ENCODE assay signal across 9 cellular contexts in genomic region chr3:128076783-128077624, GRCh38. TPM values are rescaled to one million over a fixed set of nuclear protein-coding genes. Genes with fewer than 3 reads are reported as not detected.
DNase-seq lines count a peak whose midpoint lies in the region.
"Had no signal": no experiment of that assay in that cellular context is flagged by ENCODE, and none has a peak within 500 bp of the region (broad histone marks: within the 10 kb centered on the region; RNA-seq: fewer than 3 reads in every experiment).

No MANE protein-coding gene starts in this region.

- H3K9ac ChIP-seq in ES-I3 (ENCODE audit: low read depth, low read length) = peak overlapping the region; percentile 71; the same call in 1 of the 2 replicates

- H3K4me1 ChIP-seq in ES-I3 (ENCODE audit: insufficient read depth, low read length) = peaks cover 5% of the 10 kb centered on the region; the same call in 1 of the 2 replicates
- peaks cover 13% of the 10 kb centered on the region for H3K4me1 ChIP-seq in ectodermal cell (ENCODE audit: control insufficient read depth, insufficient read depth, low read length)
- peaks cover 14% of the 10 kb centered on the region for H3K4me1 ChIP-seq in mesodermal cell (ENCODE audit: control insufficient read depth, insufficient read depth, low read length, poor library complexity, severe bottlenecking)

- peak; percentile 38 for DNase-seq in T follicular helper cell (ENCODE audit: low read depth)
- no peak for DNase-seq in NCI-H2196 treated with DMSO at 0.1 percent for 48 hours (lab: John Stamatoyannopoulos, UW; ENCODE audit: unreplicated experiment)
- no peak for DNase-seq in NCI-H748 (lab: John Stamatoyannopoulos, UW; ENCODE audit: unreplicated experiment)
- DNase-seq in SW480 (ENCODE audit: low spot score) = no peak

- H3K36me3 ChIP-seq in ES-I3 (ENCODE audit: insufficient read depth, low read length) (peaks cover 4% of the 10 kb centered on the region; the same call in 1 of the 2 replicates), ectodermal cell (ENCODE audit: control insufficient read depth, insufficient read depth, low read length) (peaks cover 9% of the 10 kb centered on the region), mesodermal cell (ENCODE audit: control insufficient read depth, insufficient read depth, low read length) (peaks cover 48% of the 10 kb centered on the region)

- peak overlapping the region; percentile 21 for H3K4me3 ChIP-seq in ectodermal cell (ENCODE audit: insufficient read depth, low read depth, low read length)
- peak overlapping the region; percentile 11 for H3K4me3 ChIP-seq in mesodermal cell (ENCODE audit: extremely low read depth, insufficient read depth, low read length, poor library complexity, severe bottlenecking)

- H3K27ac ChIP-seq in ectodermal cell (ENCODE audit: insufficient read depth, low read depth, low read length, poor library complexity, severe bottlenecking) = no peak overlapping the region
- no peak overlapping the region for H3K27ac ChIP-seq in mesodermal cell (ENCODE audit: low read depth, low read length, severe bottlenecking)
- peak overlapping the region; percentile 65 for H3K27ac ChIP-seq in temporal lobe (ENCODE audit: low read depth, low read length)

- WGBS in ectodermal cell, 2 experiments = 4% methylated on average over 72 of the region's 72 CpGs
- 8 to 9% methylated on average over 45 to 59 of the region's 72 CpGs for WGBS in mesodermal cell (ENCODE audit: insufficient coverage in 2 of 2), 2 experiments

- H3K27me3 ChIP-seq in ectodermal cell (ENCODE audit: control insufficient read depth, insufficient read depth, low read length, poor library complexity, severe bottlenecking) = peaks cover 25% of the 10 kb centered on the region
- H3K27me3 ChIP-seq: adrenal gland had no signal

- H3K9me3 ChIP-seq in ES-I3 (ENCODE audit: control insufficient read depth, insufficient read depth, low read length) (no peaks in the 10 kb centered on the region), ectodermal cell (ENCODE audit: control insufficient read depth, low read length) (no peaks in the 10 kb centered on the region), mesodermal cell (ENCODE audit: control insufficient read depth, low read length) (no peaks in the 10 kb centered on the region)
- H3K9me3 ChIP-seq: adrenal gland had no signal

RNA-seq across cellular contexts. Expression of gene SEC61A1, which starts 24.8 kb away (rescaled TPM):
- polyA plus RNA-seq in ectodermal cell (2013, experiment 1 of 4) = 125 TPM
- polyA plus RNA-seq in ectodermal cell (2013, experiment 2 of 4) = 136 TPM
- 93.3 TPM for polyA plus RNA-seq in ectodermal cell (2013, experiment 3 of 4)
- polyA plus RNA-seq in ectodermal cell (2013, experiment 4 of 4) = 101 TPM
- polyA plus RNA-seq in mesodermal cell (2013, experiment 1 of 2) = 214 TPM
- polyA plus RNA-seq in mesodermal cell (2013, experiment 2 of 2) = 174 TPM
- total RNA-seq in temporal lobe = 75.7 TPM

RNA-seq across cellular contexts. Expression of gene RUVBL1, which starts 46.6 kb away (rescaled TPM):
- polyA plus RNA-seq in ectodermal cell (2013, experiment 1 of 4) = 98.4 TPM
- 97.0 TPM for polyA plus RNA-seq in ectodermal cell (2013, experiment 2 of 4)
- polyA plus RNA-seq in ectodermal cell (2013, experiment 3 of 4) = 84.9 TPM
- 92.7 TPM for polyA plus RNA-seq in ectodermal cell (2013, experiment 4 of 4)
- polyA plus RNA-seq in mesodermal cell (2013, experiment 1 of 2) = 80.8 TPM
- polyA plus RNA-seq in mesodermal cell (2013, experiment 2 of 2) = 75.4 TPM
- total RNA-seq in temporal lobe = 35.9 TPM
